ENCODE assay signal across 12 cellular contexts in the genomic region with DNA sequence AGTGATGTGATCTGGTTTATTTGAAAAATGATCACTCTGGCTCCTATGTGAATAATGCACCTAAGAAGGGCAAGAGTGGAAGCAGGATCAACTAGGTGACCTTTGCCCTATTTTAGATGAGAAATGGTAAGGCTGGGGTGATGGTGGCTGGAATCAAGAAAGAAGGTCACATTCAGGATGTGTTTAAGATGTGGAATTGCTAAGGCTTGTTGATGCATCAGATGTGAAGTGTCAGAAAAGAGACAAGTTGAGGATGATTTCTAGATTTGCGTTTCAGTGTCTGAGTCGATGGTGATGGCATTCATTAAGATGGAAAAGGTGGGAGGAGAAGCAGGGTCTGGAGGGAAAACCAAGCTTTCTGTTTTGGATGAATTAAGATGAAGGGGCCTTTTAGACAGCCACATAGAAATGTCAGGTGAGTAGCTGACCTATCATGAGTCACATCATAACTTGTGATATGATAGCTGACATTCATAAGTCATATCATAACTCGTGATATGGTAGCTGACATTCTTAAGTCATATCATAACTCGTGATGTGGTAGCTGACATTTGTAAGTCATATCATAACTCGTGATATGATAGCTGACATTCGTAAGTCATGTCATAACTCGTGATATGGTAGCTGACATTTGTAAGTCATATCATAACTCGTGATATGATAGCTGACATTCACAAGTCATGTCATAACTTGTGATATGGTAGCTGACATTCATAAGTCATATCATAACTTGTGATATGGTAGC.
"Had no signal": no experiment of that assay in that cellular context is flagged by ENCODE, and none has a peak within 500 bp of the region (broad histone marks: within the 10 kb centered on the region; RNA-seq: fewer than 3 reads in every experiment).

No MANE protein-coding gene starts in this region.

- H3K9me3 ChIP-seq: breast epithelium, lower lobe of right lung, tibial nerve had no signal

- H3K27ac ChIP-seq: breast epithelium, lower lobe of right lung had no signal

- H3K27ac Mint-ChIP-seq: activated naive CD8-positive, alpha-beta T cell had no signal

- H3K27me3 Mint-ChIP-seq: naive B cell had no signal

- H3K4me3 ChIP-seq: breast epithelium, lower lobe of right lung, tibial nerve had no signal

- ATAC-seq: esophagus mucosa, lower lobe of right lung had no signal

- H3K4me1 ChIP-seq: breast epithelium had no signal

- H3K4me3 Mint-ChIP-seq: activated naive CD8-positive, alpha-beta T cell; naive B cell had no signal

- DNase-seq: anterior cingulate cortex; hypothalamus; lower lobe of right lung; midbrain; naive B cell; retina; stimulated activated CD4-positive, alpha-beta T cell treated with anti-CD3 and anti-CD28 coated beads, Interleukin-4, amount 100 ng/mL, for 1 hour; T-helper 9 cell had no signal

- H3K9me3 Mint-ChIP-seq: naive B cell had no signal

- H3K27me3 ChIP-seq: breast epithelium, tibial nerve had no signal

- H3K36me3 ChIP-seq: breast epithelium, lower lobe of right lung, tibial nerve had no signal

- H3K36me3 Mint-ChIP-seq: activated naive CD8-positive, alpha-beta T cell; naive B cell had no signal
